In the genomic region with DNA sequence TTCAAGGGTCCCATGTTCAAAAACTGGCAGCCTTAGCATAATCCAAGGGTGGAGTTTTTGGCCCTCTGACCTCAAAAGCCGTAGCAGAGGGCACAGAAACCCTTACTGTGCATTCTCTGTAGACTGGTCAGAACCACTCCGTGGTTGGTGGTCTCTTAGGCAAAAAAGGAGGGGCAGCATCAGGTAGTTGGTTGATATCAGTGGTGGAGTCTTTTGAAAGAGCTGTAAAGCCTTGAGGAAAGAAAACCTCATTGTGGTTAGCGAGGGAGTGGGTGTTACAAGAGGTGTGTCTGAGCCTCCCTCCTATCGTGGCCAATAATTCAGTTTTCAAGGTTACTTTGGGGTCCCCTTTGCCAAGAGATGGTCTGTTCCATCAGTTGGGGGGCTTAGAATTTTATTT, we compare ENCODE assay signal across 25 cellular contexts. TPM values are rescaled to one million over a fixed set of nuclear protein-coding genes. Genes with fewer than 3 reads are reported as not detected.
"Had no signal": no experiment of that assay in that cellular context is flagged by ENCODE, and none has a peak within 500 bp of the region (broad histone marks: within the 10 kb centered on the region; RNA-seq: fewer than 3 reads in every experiment).

No MANE protein-coding gene starts in this region.

- ATAC-seq: activated CD4-positive, CD25-positive, alpha-beta regulatory T cell treated with anti-CD3 and anti-CD28 coated beads, Interleukin-2, amount 50 U/mL, for 24 hours; activated CD8-positive, alpha-beta T cell treated with anti-CD3 and anti-CD28 coated beads for 36 hours; activated T-cell treated with anti-CD3 and anti-CD28 coated beads, Interleukin-2, amount 50 U/mL, for 72 hours had no signal

- H3K27ac Mint-ChIP-seq: activated CD8-positive, alpha-beta T cell treated with anti-CD3 and anti-CD28 coated beads for 36 hours; activated naive CD4-positive, alpha-beta T cell treated with anti-CD3 and anti-CD28 coated beads, Interleukin-2, amount 10 ng/mL, durations not matched to agents 7 days and 5 days; activated naive CD8-positive, alpha-beta T cell treated with anti-CD3 and anti-CD28 coated beads for 36 hours; activated T-cell treated with anti-CD3 and anti-CD28 coated beads, Interleukin-2, amount 50 U/mL, for 72 hours; activated T-helper 2 cell treated with anti-CD3 and anti-CD28 coated beads, Interferon-gamma antibody, Interleukin-2, Interleukin-4, amounts not matched to agents 10 μg/mL and 5 μg/mL and 100 μg/mL, durations not matched to agents 14 hours and 24 hours and 36 hours; T-helper 1 cell treated with Interleukin-12 subunit alpha and Interleukin-12 subunit beta and Interleukin-4 antibody, amounts not matched to agents 30 μg/mL and 1 μg/mL, for 36 hours had no signal

- H3K4me1 Mint-ChIP-seq: activated naive CD4-positive, alpha-beta T cell treated with anti-CD3 and anti-CD28 coated beads, Interleukin-2, amount 10 ng/mL, durations not matched to agents 7 days and 5 days; activated naive CD8-positive, alpha-beta T cell treated with anti-CD3 and anti-CD28 coated beads for 36 hours had no signal

- H3K4me3 ChIP-seq: cardiac muscle cell, Peyer's patch had no signal

- H3K9me3 ChIP-seq: Peyer's patch had no signal

- H3K36me3 ChIP-seq: brain microvascular endothelial cell, cardiac muscle cell, Peyer's patch had no signal

- H3K27ac ChIP-seq: brain microvascular endothelial cell, cardiac muscle cell, Peyer's patch, RWPE1 had no signal

- DNase-seq: activated CD4-positive, alpha-beta T cell treated with anti-CD3 and anti-CD28 coated beads for 4 hours; activated CD8-positive, alpha-beta memory T cell treated with anti-CD3 and anti-CD28 coated beads, Interleukin-2, amount 50 U/mL, for 4 hours; activated CD8-positive, alpha-beta T cell treated with anti-CD3 and anti-CD28 coated beads for 36 hours; activated gamma-delta T cell treated with Interleukin-2 at 50 U/mL for 16 hours; activated naive CD4-positive, alpha-beta T cell treated with anti-CD3 and anti-CD28 coated beads, Interleukin-2, amount 10 ng/mL, durations not matched to agents 7 days and 5 days; activated naive CD8-positive, alpha-beta T cell treated with anti-CD3 and anti-CD28 coated beads for 36 hours; activated T-cell treated with anti-CD3 and anti-CD28 coated beads, Interleukin-2, amount 50 U/mL, for 72 hours; brain microvascular endothelial cell; Karpas-422; NCI-H1048; NCI-H146; NCI-H187 treated with DMSO at 0.1 percent for 48 hours; NCI-H2081 treated with DMSO at 0.1 percent for 48 hours; NCI-H2171; NCI-H2227 treated with DMSO at 0.1 percent for 48 hours; NCI-H446 treated with DMSO at 0.1 percent for 48 hours; NCI-H524 treated with DMSO at 0.1 percent for 48 hours; NK-92 treated with Interleukin-12 subunit alpha and Interleukin-12 subunit beta, amount 100 ng/mL, for 24 hours; Peyer's patch; SHP77 had no signal

- H3K27me3 ChIP-seq: brain microvascular endothelial cell, Peyer's patch had no signal

- H3K4me1 ChIP-seq: Peyer's patch had no signal

- H3K4me3 Mint-ChIP-seq: activated CD8-positive, alpha-beta T cell treated with anti-CD3 and anti-CD28 coated beads for 36 hours; activated naive CD4-positive, alpha-beta T cell treated with anti-CD3 and anti-CD28 coated beads, Interleukin-2, amount 10 ng/mL, durations not matched to agents 7 days and 5 days; activated naive CD8-positive, alpha-beta T cell treated with anti-CD3 and anti-CD28 coated beads for 36 hours; activated T-cell treated with anti-CD3 and anti-CD28 coated beads, Interleukin-2, amount 50 U/mL, for 72 hours; T-helper 1 cell treated with Interleukin-12 subunit alpha and Interleukin-12 subunit beta and Interleukin-4 antibody, amounts not matched to agents 30 μg/mL and 1 μg/mL, for 36 hours had no signal

- H3K36me3 Mint-ChIP-seq: activated naive CD4-positive, alpha-beta T cell treated with anti-CD3 and anti-CD28 coated beads, Interleukin-2, amount 10 ng/mL, durations not matched to agents 7 days and 5 days; activated naive CD8-positive, alpha-beta T cell treated with anti-CD3 and anti-CD28 coated beads for 36 hours had no signal

- H3K9me3 Mint-ChIP-seq: activated CD8-positive, alpha-beta T cell treated with anti-CD3 and anti-CD28 coated beads for 36 hours; activated naive CD4-positive, alpha-beta T cell treated with anti-CD3 and anti-CD28 coated beads, Interleukin-2, amount 10 ng/mL, durations not matched to agents 7 days and 5 days; activated naive CD8-positive, alpha-beta T cell treated with anti-CD3 and anti-CD28 coated beads for 36 hours; activated T-helper 2 cell treated with anti-CD3 and anti-CD28 coated beads, Interferon-gamma antibody, Interleukin-2, Interleukin-4, amounts not matched to agents 10 μg/mL and 5 μg/mL and 100 μg/mL, durations not matched to agents 14 hours and 24 hours and 36 hours; T-helper 1 cell treated with Interleukin-12 subunit alpha and Interleukin-12 subunit beta and Interleukin-4 antibody, amounts not matched to agents 30 μg/mL and 1 μg/mL, for 36 hours had no signal

RNA-seq across cellular contexts. Expression of gene ARHGEF28, which starts 40.9 kb away (rescaled TPM):
- total RNA-seq: activated naive CD8-positive, alpha-beta T cell treated with anti-CD3 and anti-CD28 coated beads for 36 hours had no signal
